In the genomic region with DNA sequence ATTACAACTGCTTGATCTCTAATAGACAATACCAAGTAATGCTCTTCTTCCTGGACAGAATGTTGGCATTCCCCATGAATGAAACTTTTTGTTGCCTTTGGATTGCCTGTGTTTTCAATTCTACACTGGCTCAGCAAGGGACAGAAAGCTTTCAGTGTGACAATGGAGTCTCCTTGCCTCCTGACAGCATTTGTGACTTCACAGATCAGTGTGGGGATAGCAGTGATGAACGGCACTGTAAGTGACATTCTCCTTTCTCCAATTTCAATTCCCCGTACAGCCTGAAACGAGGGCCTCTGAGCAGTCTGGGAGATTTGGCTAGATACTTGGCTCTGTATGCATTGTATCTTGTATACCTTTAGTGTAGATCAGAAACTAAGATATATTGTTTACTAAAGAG, we compare ENCODE assay signal across 28 cellular contexts. TPM values are rescaled to one million over a fixed set of nuclear protein-coding genes. Genes with fewer than 3 reads are reported as not detected.
"Had no signal": no experiment of that assay in that cellular context is flagged by ENCODE, and none has a peak within 500 bp of the region (broad histone marks: within the 10 kb centered on the region; RNA-seq: fewer than 3 reads in every experiment).

No MANE protein-coding gene starts in this region.

- H3K27me3 Mint-ChIP-seq: activated B cell treated with CpG ODN at 0.5 μM for 24 hours; activated CD4-positive, alpha-beta T cell treated with anti-CD3 and anti-CD28 coated beads for 36 hours; activated naive CD8-positive, alpha-beta T cell treated with anti-CD3 and anti-CD28 coated beads, Interleukin-2, amount 10 ng/mL, durations not matched to agents 7 days and 5 days; central memory CD8-positive, alpha-beta T cell; type B pancreatic cell had no signal

- H3K4me3 Mint-ChIP-seq: activated B cell treated with CpG ODN at 0.5 μM for 24 hours; activated CD4-positive, alpha-beta T cell treated with anti-CD3 and anti-CD28 coated beads for 36 hours; activated naive CD4-positive, alpha-beta T cell treated with anti-CD3 and anti-CD28 coated beads for 36 hours; activated naive CD8-positive, alpha-beta T cell treated with anti-CD3 and anti-CD28 coated beads, Interleukin-2, amount 10 ng/mL, durations not matched to agents 7 days and 5 days; activated T-cell treated with anti-CD3 and anti-CD28 coated beads, Interleukin-2, amount 50 U/mL, for 72 hours; central memory CD8-positive, alpha-beta T cell; immature natural killer cell; neural crest cell; T-helper 1 cell treated with Interleukin-12 subunit alpha and Interleukin-12 subunit beta and Interleukin-4 antibody, amounts not matched to agents 30 μg/mL and 1 μg/mL, for 36 hours; type B pancreatic cell had no signal

- H3K27ac Mint-ChIP-seq: activated B cell treated with CpG ODN at 0.5 μM for 24 hours; activated CD4-positive, alpha-beta T cell treated with anti-CD3 and anti-CD28 coated beads for 36 hours; activated naive CD4-positive, alpha-beta T cell treated with anti-CD3 and anti-CD28 coated beads for 36 hours; activated naive CD8-positive, alpha-beta T cell treated with anti-CD3 and anti-CD28 coated beads, Interleukin-2, amount 10 ng/mL, durations not matched to agents 7 days and 5 days; activated T-cell treated with anti-CD3 and anti-CD28 coated beads, Interleukin-2, amount 50 U/mL, for 72 hours; immature natural killer cell; progenitor cell of endocrine pancreas; T-helper 1 cell treated with Interleukin-12 subunit alpha and Interleukin-12 subunit beta and Interleukin-4 antibody, amounts not matched to agents 30 μg/mL and 1 μg/mL, for 36 hours; type B pancreatic cell had no signal

- H3K36me3 ChIP-seq: breast epithelium, heart right ventricle, thoracic aorta, vagina had no signal

- H3K27ac ChIP-seq: breast epithelium, dorsolateral prefrontal cortex, epithelial cell of prostate, heart right ventricle, thoracic aorta, vagina had no signal

- H3K9me3 ChIP-seq: breast epithelium, thoracic aorta, vagina had no signal

- DNase-seq: activated B cell treated with CpG ODN at 0.5 μM for 24 hours; activated CD4-positive, alpha-beta T cell treated with anti-CD3 and anti-CD28 coated beads for 36 hours; activated CD4-positive, alpha-beta T cell treated with anti-CD3 and anti-CD28 coated beads, Interleukin-2, amount 50 U/mL, for 48 hours; activated effector memory CD4-positive, alpha-beta T cell treated with Interleukin-2 at 50 U/mL for 16 hours; activated naive CD4-positive, alpha-beta T cell treated with anti-CD3 and anti-CD28 coated beads for 36 hours; activated naive CD8-positive, alpha-beta T cell treated with anti-CD3 and anti-CD28 coated beads, Interleukin-2, amount 10 ng/mL, durations not matched to agents 7 days and 5 days; activated T-cell treated with anti-CD3 and anti-CD28 coated beads, Interleukin-2, amount 50 U/mL, for 72 hours; amniotic stem cell; dorsolateral prefrontal cortex; heart right ventricle; immature natural killer cell; kidney glomerular epithelial cell; left ventricle myocardium superior; mammary epithelial cell; retina; stimulated activated CD4-positive, alpha-beta T cell treated with anti-CD3 and anti-CD28 coated beads, Interleukin-4, amount 100 ng/mL, for 24 hours; stimulated activated naive CD4-positive, alpha-beta T cell treated with Interleukin-2 at 50 U/mL for 16 hours; T1000 had no signal

- H3K9me3 Mint-ChIP-seq: neural crest cell had no signal

- H3K27me3 ChIP-seq: breast epithelium, dorsolateral prefrontal cortex, heart right ventricle, vagina had no signal

- H3K4me3 ChIP-seq: breast epithelium, dorsolateral prefrontal cortex, heart right ventricle, thoracic aorta, vagina had no signal

- H3K36me3 Mint-ChIP-seq: activated naive CD8-positive, alpha-beta T cell treated with anti-CD3 and anti-CD28 coated beads, Interleukin-2, amount 10 ng/mL, durations not matched to agents 7 days and 5 days; immature natural killer cell; type B pancreatic cell had no signal

- H3K4me1 ChIP-seq: breast epithelium, heart right ventricle, vagina had no signal

- ATAC-seq: activated CD4-positive, alpha-beta T cell treated with anti-CD3 and anti-CD28 coated beads for 36 hours; activated T-cell treated with anti-CD3 and anti-CD28 coated beads, Interleukin-2, amount 50 U/mL, for 72 hours; heart right ventricle; left ventricle myocardium superior had no signal

- H3K4me1 Mint-ChIP-seq: activated B cell treated with CpG ODN at 0.5 μM for 24 hours; activated CD4-positive, alpha-beta T cell treated with anti-CD3 and anti-CD28 coated beads for 36 hours; activated naive CD8-positive, alpha-beta T cell treated with anti-CD3 and anti-CD28 coated beads, Interleukin-2, amount 10 ng/mL, durations not matched to agents 7 days and 5 days; central memory CD8-positive, alpha-beta T cell; immature natural killer cell had no signal

RNA-seq across cellular contexts. Expression of a gene that starts 0.3 kb away (rescaled TPM):
- total RNA-seq: activated B cell treated with CpG ODN at 0.5 μM for 24 hours; activated CD4-positive, alpha-beta T cell treated with anti-CD3 and anti-CD28 coated beads for 36 hours; activated CD8-positive, alpha-beta memory T cell treated with anti-CD3 and anti-CD28 coated beads for 36 hours; activated naive CD4-positive, alpha-beta T cell treated with anti-CD3 and anti-CD28 coated beads for 36 hours; activated naive CD8-positive, alpha-beta T cell treated with anti-CD3 and anti-CD28 coated beads, Interleukin-2, amount 10 ng/mL, durations not matched to agents 7 days and 5 days; activated T-cell treated with anti-CD3 and anti-CD28 coated beads, Interleukin-2, amount 50 U/mL, for 72 hours had no signal
